11 cellular contexts compared by ENCODE assay signal in genomic region chr16:88931373-88931900, GRCh38. TPM values are rescaled to one million over a fixed set of nuclear protein-coding genes. Genes with fewer than 3 reads are reported as not detected.
"Had no signal": no experiment of that assay in that cellular context is flagged by ENCODE, and none has a peak within 500 bp of the region (broad histone marks: within the 10 kb centered on the region; RNA-seq: fewer than 3 reads in every experiment).

No MANE protein-coding gene starts in this region.

- H2AFZ ChIP-seq: GM23338 had no signal

- DNase-seq: H7, HFFc6, IMR-90, KBM-7 had no signal

- H3K36me3 ChIP-seq: HAP-1 had no signal

- H3K27ac ChIP-seq: HL-60, KMS-11 had no signal

- H3K4me2 ChIP-seq: GM23338, KMS-11 had no signal

- H3K4me3 ChIP-seq: GM23338, HAP-1 had no signal

- H3K4me1 ChIP-seq: HAP-1 had no signal

- H3K9ac ChIP-seq: KMS-11 had no signal

- ATAC-seq: GM23338, HCT116 had no signal

- H3K9me3 ChIP-seq: HAP-1 had no signal

RNA-seq across cellular contexts. Expression of gene CBFA2T3, which starts 45.6 kb away (rescaled TPM):
- total RNA-seq: H4, HFFc6, HT1080, IMR-90 had no signal
- polyA plus RNA-seq: IMR-90 had no signal
